10 cellular contexts compared by ENCODE assay signal in genomic region chr11:16632295-16633200, GRCh38.
DNase-seq lines count a peak whose midpoint lies in the region; ATAC-seq and TF ChIP-seq lines count a peak whose summit lies in the region.
"Had no signal": no experiment of that assay in that cellular context is flagged by ENCODE, and none has a peak within 500 bp of the region (broad histone marks: within the 10 kb centered on the region; RNA-seq: fewer than 3 reads in every experiment).

No MANE protein-coding gene starts in this region.

- H3K4me3 Mint-ChIP-seq in naive thymus-derived CD8-positive, alpha-beta T cell = no peak overlapping the region
- H3K4me3 Mint-ChIP-seq in activated naive CD4-positive, alpha-beta T cell treated with anti-CD3 and anti-CD28 coated beads, Interleukin-2, amount 10 ng/mL, durations not matched to agents 7 days and 5 days = no peak overlapping the region

- CTCF ChIA-PET in AG04450 (lab: Charles Lee) = interaction anchor here (1.0 to 1.4 kb wide), 5 partner anchors 11 to 1043 kb away, joined by 3 to 4 read pairs (median 3); no protein-coding TSS in a partner anchor
- CTCF ChIA-PET in activated naive CD4-positive, alpha-beta T cell treated with anti-CD3 and anti-CD28 coated beads, Interleukin-2, amount 10 ng/mL, durations not matched to agents 7 days and 5 days (lab: Charles Lee) = interaction anchor here (1.4 kb wide), 1 partner anchor 19 kb away, joined by 4 read pairs; no protein-coding TSS in a partner anchor

- H3K4me3 ChIP-seq in AG04450 (ENCODE audit: low read depth, low read length) (no peak overlapping the region), NB4 (ENCODE audit: low read depth, low read length) (no peak overlapping the region), epithelial cell of proximal tubule (ENCODE audit: low read depth, low read length) (no peak overlapping the region)

- no peaks in the 10 kb centered on the region for H3K27me3 ChIP-seq in AG04450 (ENCODE audit: control insufficient read depth, insufficient read depth, low read length)

- H3K27me3 Mint-ChIP-seq in naive thymus-derived CD8-positive, alpha-beta T cell = peaks cover 8 to 33% (median 20%) of the 10 kb centered on the region in 5 donors
- no peaks in the 10 kb centered on the region for H3K27me3 Mint-ChIP-seq in activated naive CD4-positive, alpha-beta T cell treated with anti-CD3 and anti-CD28 coated beads, Interleukin-2, amount 10 ng/mL, durations not matched to agents 7 days and 5 days

- no peak for ATAC-seq in naive thymus-derived CD8-positive, alpha-beta T cell

- no peak overlapping the region for H3K27ac Mint-ChIP-seq in naive thymus-derived CD8-positive, alpha-beta T cell
- no peak overlapping the region for H3K27ac Mint-ChIP-seq in activated naive CD4-positive, alpha-beta T cell treated with anti-CD3 and anti-CD28 coated beads, Interleukin-2, amount 10 ng/mL, durations not matched to agents 7 days and 5 days

- TF ChIP-seq CTCF in AG04450 (IDR thresholded peaks at IDR 0.05; ENCODE audit: low read depth, low read length) (peak; percentile 53), GM20000 (IDR thresholded peaks at IDR 0.05; ENCODE audit: extremely low read depth, missing control alignments) (peak; percentile 40), NB4 (IDR thresholded peaks at IDR 0.05; ENCODE audit: low read depth, low read length) (peak; percentile 28), epithelial cell of proximal tubule (conservative IDR thresholded peaks at IDR 0.05; ENCODE audit: low read depth, low read length) (peak; percentile 75)

- no peaks in the 10 kb centered on the region; the same call in none of the 2 replicates for H3K9me3 ChIP-seq in AG04450 (ENCODE audit: control insufficient read depth, insufficient read depth, low read length)

- H3K4me1 Mint-ChIP-seq in naive thymus-derived CD8-positive, alpha-beta T cell = no peaks in the 10 kb centered on the region
- no peaks in the 10 kb centered on the region for H3K4me1 Mint-ChIP-seq in activated naive CD4-positive, alpha-beta T cell treated with anti-CD3 and anti-CD28 coated beads, Interleukin-2, amount 10 ng/mL, durations not matched to agents 7 days and 5 days

- POLR2A ChIA-PET in AG04450 (lab: Yijun Ruan, JAX) = no interaction called here
- POLR2A ChIA-PET in naive thymus-derived CD8-positive, alpha-beta T cell (lab: Charles Lee) = no interaction called here

- TF ChIP-seq POLR2A in NB4 (IDR thresholded peaks at IDR 0.05; ENCODE audit: extremely low read depth, insufficient read length) = no peak

- peaks cover 0 to 29% (median 5%) of the 10 kb centered on the region in 3 donors for H3K36me3 Mint-ChIP-seq in naive thymus-derived CD8-positive, alpha-beta T cell
- H3K36me3 Mint-ChIP-seq in activated naive CD4-positive, alpha-beta T cell treated with anti-CD3 and anti-CD28 coated beads, Interleukin-2, amount 10 ng/mL, durations not matched to agents 7 days and 5 days = no peaks in the 10 kb centered on the region

- peaks cover 8 to 73% (median 46%) of the 10 kb centered on the region in 9 donors for H3K9me3 Mint-ChIP-seq in naive thymus-derived CD8-positive, alpha-beta T cell
- H3K9me3 Mint-ChIP-seq in activated naive CD4-positive, alpha-beta T cell treated with anti-CD3 and anti-CD28 coated beads, Interleukin-2, amount 10 ng/mL, durations not matched to agents 7 days and 5 days = peaks cover 7% of the 10 kb centered on the region

- DNase-seq in AG04450 (ENCODE audit: low read depth, low spot score) (no peak), GM20000 (ENCODE audit: low spot score) (no peak), NB4 (ENCODE audit: low read depth) (peak; percentile 38), epithelial cell of proximal tubule (ENCODE audit: low read depth) (no peak), NCI-H2107 treated with DMSO at 0.1 percent for 48 hours (lab: John Stamatoyannopoulos, UW; ENCODE audit: unreplicated experiment) (no peak)
- no peak for DNase-seq in activated CD8-positive, alpha-beta memory T cell treated with anti-CD3 and anti-CD28 coated beads for 24 hours
- DNase-seq in naive thymus-derived CD8-positive, alpha-beta T cell = no peak
- DNase-seq in activated naive CD4-positive, alpha-beta T cell treated with anti-CD3 and anti-CD28 coated beads, Interleukin-2, amount 10 ng/mL, durations not matched to agents 7 days and 5 days = no peak
- DNase-seq: GF-D8, NCI-H524 treated with DMSO at 0.1 percent for 48 hours had no signal

- H3K27ac ChIP-seq in AG04450 (ENCODE audit: low read depth, low read length) = no peak overlapping the region
